14 cellular contexts compared by ENCODE assay signal in genomic region chr9:3246231-3246630, GRCh38.
DNase-seq lines count a peak whose midpoint lies in the region; ATAC-seq lines count a peak whose summit lies in the region.
"Had no signal": no experiment of that assay in that cellular context is flagged by ENCODE, and none has a peak within 500 bp of the region (broad histone marks: within the 10 kb centered on the region; RNA-seq: fewer than 3 reads in every experiment).

No MANE protein-coding gene starts in this region.

- CTCF ChIA-PET in activated CD8-positive, alpha-beta memory T cell treated with anti-CD3 and anti-CD28 coated beads, Interleukin-2, amount 10 ng/mL, durations not matched to agents 7 days and 5 days (lab: Charles Lee) = interaction anchor here (1.6 kb wide), 1 partner anchor 195 kb away, joined by 5 read pairs; no protein-coding TSS in a partner anchor

- no peak overlapping the region for H3K27ac Mint-ChIP-seq in activated CD8-positive, alpha-beta memory T cell treated with anti-CD3 and anti-CD28 coated beads, Interleukin-2, amount 10 ng/mL, durations not matched to agents 7 days and 5 days
- H3K27ac Mint-ChIP-seq: CD4-positive, alpha-beta memory T cell; GM23338 had no signal

- H3K27me3 Mint-ChIP-seq in activated CD8-positive, alpha-beta memory T cell treated with anti-CD3 and anti-CD28 coated beads, Interleukin-2, amount 10 ng/mL, durations not matched to agents 7 days and 5 days = no peaks in the 10 kb centered on the region
- H3K27me3 Mint-ChIP-seq: CD4-positive, alpha-beta memory T cell had no signal

- ATAC-seq in activated CD8-positive, alpha-beta memory T cell treated with anti-CD3 and anti-CD28 coated beads, Interleukin-2, amount 10 ng/mL, durations not matched to agents 7 days and 5 days = no peak
- no peak for ATAC-seq in HG02973 (IDR thresholded peaks at IDR 0.05; ENCODE audit: unreplicated experiment)
- ATAC-seq: GM12878, GM23338 had no signal

- no peak overlapping the region for H3K4me3 Mint-ChIP-seq in activated CD8-positive, alpha-beta memory T cell treated with anti-CD3 and anti-CD28 coated beads, Interleukin-2, amount 10 ng/mL, durations not matched to agents 7 days and 5 days
- H3K4me3 Mint-ChIP-seq: CD4-positive, alpha-beta memory T cell; GM23338 had no signal

- H3K9me3 Mint-ChIP-seq in activated CD8-positive, alpha-beta memory T cell treated with anti-CD3 and anti-CD28 coated beads, Interleukin-2, amount 10 ng/mL, durations not matched to agents 7 days and 5 days (ENCODE audit: low read depth) = no peaks in the 10 kb centered on the region
- H3K9me3 Mint-ChIP-seq: GM23338 had no signal

- DNase-seq in NCI-H748 (lab: John Stamatoyannopoulos, UW; ENCODE audit: unreplicated experiment) (peak; percentile 39), NCI-H748 treated with DMSO at 0.1 percent for 48 hours (lab: John Stamatoyannopoulos, UW) (no peak), NCI-H1930 (lab: John Stamatoyannopoulos, UW) (peak; percentile 71 to 79), NCI-H82 treated with DMSO at 0.1 percent for 48 hours (lab: John Stamatoyannopoulos, UW; ENCODE audit: unreplicated experiment) (peak; percentile 88), kidney tubule cell (ENCODE audit: low spot score) (no peak)
- DNase-seq in activated CD8-positive, alpha-beta memory T cell treated with anti-CD3 and anti-CD28 coated beads, Interleukin-2, amount 10 ng/mL, durations not matched to agents 7 days and 5 days = no peak
- DNase-seq: BE2C; CD4-positive, alpha-beta memory T cell; DMS 273 treated with DMSO at 0.1 percent for 48 hours; H7; IMR-90 had no signal

- H3K36me3 Mint-ChIP-seq in activated CD8-positive, alpha-beta memory T cell treated with anti-CD3 and anti-CD28 coated beads, Interleukin-2, amount 10 ng/mL, durations not matched to agents 7 days and 5 days = no peaks in the 10 kb centered on the region

- peaks cover 3% of the 10 kb centered on the region for H3K4me1 Mint-ChIP-seq in activated CD8-positive, alpha-beta memory T cell treated with anti-CD3 and anti-CD28 coated beads, Interleukin-2, amount 10 ng/mL, durations not matched to agents 7 days and 5 days

Comparison
In these comparisons a context has a peak if more than half of its experiments do, and no peak if none do; other contexts are left out.
1. DNase-seq: peak in NCI-H748 (single experiment), NCI-H1930 (2 of 2) and NCI-H82 treated with DMSO at 0.1 percent for 48 hours (single experiment); none in NCI-H748 treated with DMSO at 0.1 percent for 48 hours (single experiment), activated CD8-positive, alpha-beta memory T cell treated with anti-CD3 and anti-CD28 coated beads, Interleukin-2, amount 10 ng/mL, durations not matched to agents 7 days and 5 days (single experiment) and kidney tubule cell (single experiment).